ENCODE assay signal across 11 cellular contexts in the genomic region with DNA sequence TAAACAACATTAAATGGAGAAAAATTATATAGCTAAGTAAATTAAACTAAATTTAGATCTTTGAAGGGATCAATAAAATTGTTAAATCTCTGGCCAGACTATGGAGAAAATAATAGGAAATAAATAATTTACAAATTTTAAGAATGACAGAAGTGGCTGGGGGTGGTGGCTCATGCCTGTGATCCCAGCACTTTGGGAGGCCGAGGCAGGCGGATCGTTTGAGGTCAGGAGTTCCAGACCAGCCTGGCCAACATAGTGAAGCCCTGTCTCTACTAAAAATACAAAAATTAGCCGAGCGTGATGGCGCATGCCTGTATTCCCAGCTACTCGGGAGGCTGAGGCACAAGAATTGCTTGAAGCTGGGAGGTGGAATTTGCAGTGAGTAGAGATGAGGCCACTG. TPM values are rescaled to one million over a fixed set of nuclear protein-coding genes. Genes with fewer than 3 reads are reported as not detected.
A peak's percentile ranks its signal among the peaks of the same experiment; 100 is the strongest.
DNase-seq lines count a peak whose midpoint lies in the region; ATAC-seq, FAIRE-seq and TF ChIP-seq lines count a peak whose summit lies in the region.
"Not testable (repeated sequence)": the region's sequence is repeated elsewhere in the genome, so short reads cannot be mapped to it uniquely, and the experiment has no call there.
"Had no signal": no experiment of that assay in that cellular context is flagged by ENCODE, and none has a peak within 500 bp of the region (broad histone marks: within the 10 kb centered on the region; RNA-seq: fewer than 3 reads in every experiment).

No MANE protein-coding gene starts in this region.

- not testable (repeated sequence) for H3K27ac ChIP-seq in kidney (ENCODE audit: low read depth in 2 of 2, low read length in 2 of 2); spleen; aorta (ENCODE audit: low read depth in 1 of 2, low read length in 2 of 2)

- not testable (repeated sequence) for H3K36me3 ChIP-seq in kidney (ENCODE audit: control insufficient read depth in 1 of 2, insufficient read depth in 2 of 2, low read length in 2 of 2); spleen; aorta (ENCODE audit: control insufficient read depth in 1 of 2, insufficient read depth in 2 of 2, low read length in 1 of 2)

- not testable (repeated sequence) for H3K4me1 ChIP-seq in kidney (ENCODE audit: control insufficient read depth in 1 of 2, insufficient read depth in 1 of 2, low read depth in 1 of 2, low read length in 2 of 2); spleen; aorta (ENCODE audit: control insufficient read depth in 1 of 2, insufficient read depth in 2 of 2, low read length in 2 of 2)

- not testable (repeated sequence) for H3K4me3 Mint-ChIP-seq in activated CD4-positive, alpha-beta T cell treated with anti-CD3 and anti-CD28 coated beads, Interleukin-2, amount 10 ng/mL, durations not matched to agents 24 days and 14 days; activated T-helper 2 cell treated with anti-CD3 and anti-CD28 coated beads, Interferon-gamma antibody, Interleukin-2, Interleukin-4, amounts not matched to agents 10 μg/mL and 5 μg/mL and 100 μg/mL, durations not matched to agents 14 hours and 24 hours and 36 hours (ENCODE audit: low read depth)

- DNase-seq in activated CD4-positive, alpha-beta T cell treated with anti-CD3 and anti-CD28 coated beads, Interleukin-2, amount 10 ng/mL, durations not matched to agents 24 days and 14 days = peak; percentile 53
- DNase-seq in activated T-helper 2 cell treated with anti-CD3 and anti-CD28 coated beads, Interferon-gamma antibody, Interleukin-2, Interleukin-4, amounts not matched to agents 10 μg/mL and 5 μg/mL and 100 μg/mL, durations not matched to agents 14 hours and 24 hours and 36 hours (ENCODE audit: low spot score) = peak; percentile 7
- DNase-seq in Right ventricle myocardium inferior (ENCODE audit: missing footprints) = peak; percentile 18
- DNase-seq in kidney = peak; percentile 18
- DNase-seq in mesenteric fat pad (ENCODE audit: low spot score) = peak; percentile 75
- peak; percentile 59 for DNase-seq in posterior vena cava (ENCODE audit: low spot score)
- DNase-seq in spleen = peak; percentile 34
- DNase-seq in aorta = peak; percentile 7 to 22

- H3K9ac ChIP-seq in kidney (ENCODE audit: low read length in 2 of 2) = not testable (repeated sequence)

- H3K9me3 Mint-ChIP-seq in activated CD4-positive, alpha-beta T cell treated with anti-CD3 and anti-CD28 coated beads, Interleukin-2, amount 10 ng/mL, durations not matched to agents 24 days and 14 days; activated T-helper 2 cell treated with anti-CD3 and anti-CD28 coated beads, Interferon-gamma antibody, Interleukin-2, Interleukin-4, amounts not matched to agents 10 μg/mL and 5 μg/mL and 100 μg/mL, durations not matched to agents 14 hours and 24 hours and 36 hours: not testable (repeated sequence)

- not testable (repeated sequence) for H3K36me3 Mint-ChIP-seq in activated CD4-positive, alpha-beta T cell treated with anti-CD3 and anti-CD28 coated beads, Interleukin-2, amount 10 ng/mL, durations not matched to agents 24 days and 14 days (ENCODE audit: low read depth); activated T-helper 2 cell treated with anti-CD3 and anti-CD28 coated beads, Interferon-gamma antibody, Interleukin-2, Interleukin-4, amounts not matched to agents 10 μg/mL and 5 μg/mL and 100 μg/mL, durations not matched to agents 14 hours and 24 hours and 36 hours (ENCODE audit: low read depth)

- not testable (repeated sequence) for H3K9me3 ChIP-seq in kidney (ENCODE audit: control insufficient read depth in 1 of 2, low read length in 2 of 2); spleen; aorta (ENCODE audit: control insufficient read depth, low read length)

- not testable (repeated sequence) for FAIRE-seq in kidney (lab: Jason Lieb, UNC)

- WGBS in spleen, 5 donors = 80 to 91% (median 85%) methylated on average over 3 to 6 of the region's 7 CpGs
- WGBS in aorta, 2 donors = 83 to 90% methylated on average over 3 of the region's 7 CpGs

- not testable (repeated sequence) for H3K27ac Mint-ChIP-seq in activated CD4-positive, alpha-beta T cell treated with anti-CD3 and anti-CD28 coated beads, Interleukin-2, amount 10 ng/mL, durations not matched to agents 24 days and 14 days; activated T-helper 2 cell treated with anti-CD3 and anti-CD28 coated beads, Interferon-gamma antibody, Interleukin-2, Interleukin-4, amounts not matched to agents 10 μg/mL and 5 μg/mL and 100 μg/mL, durations not matched to agents 14 hours and 24 hours and 36 hours

- H3K27me3 Mint-ChIP-seq in activated CD4-positive, alpha-beta T cell treated with anti-CD3 and anti-CD28 coated beads, Interleukin-2, amount 10 ng/mL, durations not matched to agents 24 days and 14 days; activated T-helper 2 cell treated with anti-CD3 and anti-CD28 coated beads, Interferon-gamma antibody, Interleukin-2, Interleukin-4, amounts not matched to agents 10 μg/mL and 5 μg/mL and 100 μg/mL, durations not matched to agents 14 hours and 24 hours and 36 hours (ENCODE audit: low read depth): not testable (repeated sequence)

- intact Hi-C loops in activated CD4-positive, alpha-beta T cell treated with anti-CD3 and anti-CD28 coated beads, Interleukin-2, amount 10 ng/mL, durations not matched to agents 24 days and 14 days (cut with micrococcal nuclease); activated T-helper 2 cell treated with anti-CD3 and anti-CD28 coated beads, Interferon-gamma antibody, Interleukin-2, Interleukin-4, amounts not matched to agents 10 μg/mL and 5 μg/mL and 100 μg/mL, durations not matched to agents 14 hours and 24 hours and 36 hours (cut with micrococcal nuclease); Right ventricle myocardium inferior (cut with DNase I); kidney (cut with DNase I); posterior vena cava (cut with DNase I); spleen (cut with DNase I; ENCODE audit: low total_unique reads); aorta (cut with DNase I): not testable (repeated sequence)

- not testable (repeated sequence) for H3K4me3 ChIP-seq in kidney (ENCODE audit: low read length in 2 of 2); spleen; aorta (ENCODE audit: low read length in 2 of 2)

- not testable (repeated sequence) for ATAC-seq in Right ventricle myocardium inferior; aorta (ENCODE audit: low FRiP score)

- TF ChIP-seq CTCF in kidney (IDR thresholded peaks at IDR 0.05; ENCODE audit: borderline replicate concordance, extremely low read depth, insufficient read depth); spleen (IDR thresholded peaks at IDR 0.05 in 8 of 11, conservative IDR thresholded peaks at IDR 0.05 in 3 of 11): not testable (repeated sequence)

- TF ChIP-seq POLR2A in spleen (IDR thresholded peaks at IDR 0.05) = not testable (repeated sequence)

- H3K4me1 Mint-ChIP-seq in activated CD4-positive, alpha-beta T cell treated with anti-CD3 and anti-CD28 coated beads, Interleukin-2, amount 10 ng/mL, durations not matched to agents 24 days and 14 days; activated T-helper 2 cell treated with anti-CD3 and anti-CD28 coated beads, Interferon-gamma antibody, Interleukin-2, Interleukin-4, amounts not matched to agents 10 μg/mL and 5 μg/mL and 100 μg/mL, durations not matched to agents 14 hours and 24 hours and 36 hours (ENCODE audit: low read depth): not testable (repeated sequence)

- not testable (repeated sequence) for H3K27me3 ChIP-seq in spleen (replicated peaks in 1 of 7); aorta (ENCODE audit: control insufficient read depth in 1 of 2, insufficient read depth in 2 of 2, low read length in 1 of 2)

RNA-seq across cellular contexts. Expression of a gene that starts 58.6 kb away (rescaled TPM):
- total RNA-seq in activated CD4-positive, alpha-beta T cell treated with anti-CD3 and anti-CD28 coated beads, Interleukin-2, amount 10 ng/mL, durations not matched to agents 24 days and 14 days = 1.1 and 1.2 TPM in 2 replicates
- 1.1 and 1.2 TPM in 2 replicates for total RNA-seq in activated T-helper 2 cell treated with anti-CD3 and anti-CD28 coated beads, Interferon-gamma antibody, Interleukin-2, Interleukin-4, amounts not matched to agents 10 μg/mL and 5 μg/mL and 100 μg/mL, durations not matched to agents 14 hours and 24 hours and 36 hours
- total RNA-seq in Right ventricle myocardium inferior (1.7 TPM), kidney (4.2 TPM), mesenteric fat pad (2.2 TPM), posterior vena cava (1 to 10 TPM; 2.0 to 2.2 TPM), spleen (10 to 100 TPM in 2 of 7 donors, 1 to 10 TPM in 5; 3.5 to 11.3 (median 9.4) TPM), aorta (1 to 10 TPM; 1.9 to 3.0 TPM)
- polyA plus RNA-seq in kidney (ENCODE audit: insufficient read depth, low read depth, low replicate concordance) (not detected), spleen (under 1 TPM; 0.15 to 0.77 (median 0.37) TPM), aorta (under 1 TPM in 1 of 2 donors, not detected in 1; 0.33 TPM)
- total RNA-seq: CD8-positive, alpha-beta memory T cell; GM23338 had no signal
- polyA plus RNA-seq: CD14-positive monocyte had no signal

Comparison
In these comparisons a context has a peak if more than half of its experiments do, and no peak if none do; other contexts are left out.
1. DNase-seq: peak in every context shown above with its lines; median percentile 75 in mesenteric fat pad; 59 in posterior vena cava; 53 in activated CD4-positive, alpha-beta T cell treated with anti-CD3 and anti-CD28 coated beads, Interleukin-2, amount 10 ng/mL, durations not matched to agents 24 days and 14 days; 34 in spleen; 18 in Right ventricle myocardium inferior; 18 in kidney; 14 in aorta; 7 in activated T-helper 2 cell treated with anti-CD3 and anti-CD28 coated beads, Interferon-gamma antibody, Interleukin-2, Interleukin-4, amounts not matched to agents 10 μg/mL and 5 μg/mL and 100 μg/mL, durations not matched to agents 14 hours and 24 hours and 36 hours.